In the genomic region with DNA sequence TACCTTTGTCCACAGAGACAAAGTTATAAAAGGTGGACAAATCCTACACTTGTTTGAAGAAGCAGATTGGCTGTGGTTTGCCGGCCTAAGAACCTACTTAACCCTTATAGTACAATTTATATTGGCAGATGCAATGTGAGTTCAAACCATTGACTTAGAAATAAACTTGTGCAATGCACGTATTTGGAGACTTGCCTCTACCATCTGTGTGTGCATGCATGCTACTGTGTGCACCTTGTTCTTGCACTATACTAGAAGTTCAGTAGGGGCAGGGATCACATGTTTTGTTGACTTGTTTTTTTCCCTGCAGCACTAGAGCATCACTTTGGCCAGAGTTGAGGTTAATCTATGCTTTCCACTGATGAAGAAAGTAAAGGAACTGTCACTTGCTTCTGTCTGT, we compare ENCODE assay signal across 23 cellular contexts.
DNase-seq lines count a peak whose midpoint lies in the region; ATAC-seq, FAIRE-seq and TF ChIP-seq lines count a peak whose summit lies in the region.
"Had no signal": no experiment of that assay in that cellular context is flagged by ENCODE, and none has a peak within 500 bp of the region (broad histone marks: within the 10 kb centered on the region; RNA-seq: fewer than 3 reads in every experiment).

No MANE protein-coding gene starts in this region.

- no peak overlapping the region for H3K9ac ChIP-seq in neural cell (ENCODE audit: low read length)

- no peak for ATAC-seq in gastroesophageal sphincter
- ATAC-seq: CD8-positive, alpha-beta T cell; GM12878 had no signal

- TF ChIP-seq RAD21 in neural cell (conservative IDR thresholded peaks at IDR 0.05), result no peak

- peak; percentile 20 for DNase-seq in NCI-H2107 treated with DMSO at 0.1 percent for 48 hours (lab: John Stamatoyannopoulos, UW; ENCODE audit: unreplicated experiment)
- no peak for DNase-seq in NCI-H2107 (lab: John Stamatoyannopoulos, UW)
- DNase-seq in NCI-H1930 (lab: John Stamatoyannopoulos, UW), result no peak
- DNase-seq in effector CD4-positive, alpha-beta T cell, result no peak
- DNase-seq in GM12892 (ENCODE audit: insufficient read length), result no peak
- no peak for DNase-seq in GF-D8 (lab: John Stamatoyannopoulos, UW)
- DNase-seq: Caco-2; CD8-positive, alpha-beta T cell; H7; Karpas-422; NCI-H1092; NCI-H1417 treated with DMSO at 0.1 percent for 48 hours; NCI-H187; NCI-H446 treated with DMSO at 0.1 percent for 48 hours; NCI-H526 treated with DMSO at 0.1 percent for 48 hours; PC-9 had no signal

- no peak for TF ChIP-seq EP300 in gastroesophageal sphincter (IDR thresholded peaks at IDR 0.05)
- TF ChIP-seq EP300 in neural cell (conservative IDR thresholded peaks at IDR 0.05; ENCODE audit: poor library complexity, severe bottlenecking), result no peak

- H3K36me3 ChIP-seq in gastroesophageal sphincter (no peaks in the 10 kb centered on the region), neural cell (ENCODE audit: insufficient read depth, low read length) (no peaks in the 10 kb centered on the region)
- H3K36me3 ChIP-seq: SJSA1 had no signal

- peaks cover 4% of the 10 kb centered on the region for H3F3A ChIP-seq in neural cell (ENCODE audit: insufficient read depth, low read length, poor library complexity, severe bottlenecking)

- H3K9me3 ChIP-seq in gastroesophageal sphincter (peaks cover 0 to 5% (median 0%) of the 10 kb centered on the region in 3 donors), neural cell (ENCODE audit: low read length) (no peaks in the 10 kb centered on the region)
- H3K9me3 ChIP-seq: SJSA1 had no signal

- H3K4me3 ChIP-seq in gastroesophageal sphincter (no peak overlapping the region), neural cell (ENCODE audit: low read length) (no peak overlapping the region)
- H3K4me3 ChIP-seq: GM12878, PC-9, SJSA1 had no signal

- no peak overlapping the region for H2AFZ ChIP-seq in neural cell (ENCODE audit: low read depth, low read length)
- H2AFZ ChIP-seq: PC-9 had no signal

- TF ChIP-seq CTCF in gastroesophageal sphincter (IDR thresholded peaks at IDR 0.05) (no peak), neural cell (IDR thresholded peaks at IDR 0.05; ENCODE audit: poor library complexity, severe bottlenecking) (no peak)

- H4K20me1 ChIP-seq in neural cell (ENCODE audit: insufficient read depth), result no peaks in the 10 kb centered on the region

- H3K27ac ChIP-seq in gastroesophageal sphincter (peak overlapping the region; percentile 61 to 84 (median 77)), neural cell (ENCODE audit: low read length) (no peak overlapping the region)
- H3K27ac ChIP-seq: 22Rv1, C4-2B, PC-9, SJSA1 had no signal

- TF ChIP-seq POLR2A in gastroesophageal sphincter (IDR thresholded peaks at IDR 0.05) (no peak), GM12892 (IDR thresholded peaks at IDR 0.05; ENCODE audit: low read depth, low read length) (no peak)

- H3K27me3 ChIP-seq in gastroesophageal sphincter (no peaks in the 10 kb centered on the region), neural cell (ENCODE audit: insufficient read depth, low read depth, low read length) (no peaks in the 10 kb centered on the region)
- H3K27me3 ChIP-seq: SJSA1 had no signal

- WGBS in gastroesophageal sphincter (ENCODE audit: low coverage in 1 of 2), 2 donors, result 83 to 89% methylated on average over 2 of the region's 2 CpGs

- peaks cover 16 to 42% (median 20%) of the 10 kb centered on the region in 3 donors for H3K4me1 ChIP-seq in gastroesophageal sphincter
- H3K4me1 ChIP-seq: SJSA1 had no signal

- no peak overlapping the region for H3K4me2 ChIP-seq in neural cell (ENCODE audit: low read length)
- H3K4me2 ChIP-seq: PC-9 had no signal

- no peaks in the 10 kb centered on the region for H3K9me2 ChIP-seq in neural cell (ENCODE audit: insufficient read depth, low read length)

- H3K79me2 ChIP-seq in neural cell (replicated peaks; ENCODE audit: insufficient read depth, low read length), result no peaks in the 10 kb centered on the region

- FAIRE-seq in GM12892 (lab: Jason Lieb, UNC), result no peak
- FAIRE-seq: G401.6, GM12878 had no signal

TF ChIP-seq in neural cell, 6 proteins besides CTCF, POLR2A, EP300 and RAD21:
- TF ChIP-seq EZH2 (IDR thresholded peaks at IDR 0.05; ENCODE audit: borderline replicate concordance, insufficient read depth, low read length, poor library complexity, severe bottlenecking) (no peak), MXI1 (conservative IDR thresholded peaks at IDR 0.05; ENCODE audit: poor library complexity, severe bottlenecking) (peak; percentile 24)
